In the genomic region with DNA sequence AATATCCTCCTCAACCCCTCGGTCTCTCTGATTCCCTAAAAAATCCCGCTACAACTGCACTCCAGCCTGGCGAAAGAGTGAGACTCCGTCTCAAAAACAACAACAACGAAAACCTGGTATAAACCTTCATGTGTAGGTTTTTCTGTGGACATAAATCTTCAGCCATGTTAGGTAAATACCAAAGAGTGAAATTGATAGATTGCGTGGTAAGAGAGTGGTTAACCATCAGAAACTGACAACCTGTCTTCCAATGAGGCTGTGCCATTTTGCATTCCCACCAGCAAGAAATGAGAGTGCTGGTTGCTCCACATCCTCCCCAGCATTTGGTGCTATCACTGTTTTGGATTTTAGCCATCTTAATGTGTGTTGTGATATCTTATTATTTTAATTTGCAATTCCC, we compare ENCODE assay signal across 20 cellular contexts.
"Had no signal": no experiment of that assay in that cellular context is flagged by ENCODE, and none has a peak within 500 bp of the region (broad histone marks: within the 10 kb centered on the region; RNA-seq: fewer than 3 reads in every experiment).

No MANE protein-coding gene starts in this region.

- H3K9me3 ChIP-seq: SJSA1, SK-N-SH had no signal

- H3K4me1 ChIP-seq: SJSA1 had no signal

- H3K27me3 ChIP-seq: SJSA1 had no signal

- H3K27ac ChIP-seq: KMS-11, SJSA1 had no signal

- H3K36me3 ChIP-seq: SJSA1 had no signal

- DNase-seq: Kasumi-1, MV-4-11, NCI-H1048, NCI-H1105, NCI-H1417, NCI-H1436 treated with DMSO at 0.1 percent for 48 hours, NCI-H1694, NCI-H187 treated with DMSO at 0.1 percent for 48 hours, NCI-H2029 treated with DMSO at 0.1 percent for 48 hours, NCI-H2227 treated with DMSO at 0.1 percent for 48 hours, NCI-H524, NCI-H526 treated with DMSO at 0.1 percent for 48 hours, NCI-H748 treated with DMSO at 0.1 percent for 48 hours, Right ventricle myocardium superior, RPMI8226, SIG-M5, SK-N-SH, SW 1271 had no signal

- H3K4me3 ChIP-seq: SJSA1 had no signal
